11 cellular contexts compared by ENCODE assay signal in the genomic region with DNA sequence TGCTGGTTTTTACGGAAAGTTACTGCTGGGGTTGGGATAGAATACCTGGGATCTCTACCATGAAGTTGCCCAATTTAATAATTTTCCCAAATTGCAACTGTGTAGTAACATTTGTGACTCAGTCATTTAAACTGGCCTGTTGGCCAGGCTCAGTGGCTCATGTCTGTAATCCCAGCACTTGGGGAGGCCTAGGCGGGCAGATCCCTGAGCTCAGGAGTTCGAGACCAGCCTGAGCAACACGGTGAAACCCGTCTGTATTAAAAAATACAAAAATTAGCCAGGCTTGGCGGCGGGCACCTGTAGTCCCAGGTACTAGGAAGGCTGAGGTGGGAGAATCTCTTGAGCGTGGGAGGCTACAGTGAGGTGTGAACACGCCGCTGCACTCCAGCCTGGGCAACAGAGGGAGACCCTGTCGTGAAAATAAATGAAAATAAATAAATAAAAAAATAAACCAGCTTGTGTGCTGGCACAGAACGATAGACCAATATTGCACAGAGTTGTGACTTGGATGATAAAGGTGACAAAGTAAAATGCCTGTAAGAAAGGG.
DNase-seq lines count a peak whose midpoint lies in the region; ATAC-seq and TF ChIP-seq lines count a peak whose summit lies in the region.
"Had no signal": no experiment of that assay in that cellular context is flagged by ENCODE, and none has a peak within 500 bp of the region (broad histone marks: within the 10 kb centered on the region; RNA-seq: fewer than 3 reads in every experiment).

No MANE protein-coding gene starts in this region.

- TF ChIP-seq POLR2A in spleen (IDR thresholded peaks at IDR 0.05), result no peak

- BruUV-seq in PC-9 (replicated peaks; lab: Mats Ljungman, UMichigan), result no TSS peak

- H3K79me2 ChIP-seq in PC-9 (ENCODE audit: low read depth), result no peaks in the 10 kb centered on the region

- no peaks in the 10 kb centered on the region for H3K9me3 Mint-ChIP-seq in chondrocyte (ENCODE audit: low read depth)
- H3K9me3 Mint-ChIP-seq: activated CD4-positive, alpha-beta T cell treated with anti-CD3 and anti-CD28 coated beads, Interleukin-2, amount 10 ng/mL, durations not matched to agents 24 days and 14 days had no signal

- TF ChIP-seq CTCF in chondrocyte (IDR thresholded peaks at IDR 0.05), result no peak
- TF ChIP-seq CTCF in lower lobe of right lung (IDR thresholded peaks at IDR 0.05), result no peak
- no peak for TF ChIP-seq CTCF in spleen (IDR thresholded peaks at IDR 0.05 in 8 of 11, conservative IDR thresholded peaks at IDR 0.05 in 3 of 11)
- no peak for TF ChIP-seq CTCF in PC-9 (conservative IDR thresholded peaks at IDR 0.05)

- no peak overlapping the region for H3K9ac ChIP-seq in HUES48 (ENCODE audit: low read depth, low read length)

- H3K27ac Mint-ChIP-seq in chondrocyte (ENCODE audit: unreplicated experiment), result peak overlapping the region; percentile 93
- H3K27ac Mint-ChIP-seq: activated CD4-positive, alpha-beta T cell treated with anti-CD3 and anti-CD28 coated beads, Interleukin-2, amount 10 ng/mL, durations not matched to agents 24 days and 14 days had no signal

- no peaks in the 10 kb centered on the region for H4K20me1 ChIP-seq in PC-9 (ENCODE audit: insufficient read depth)

- ATAC-seq in lower lobe of right lung (no peak), HG02588 (IDR thresholded peaks at IDR 0.05; ENCODE audit: unreplicated experiment) (no peak)

- no peaks in the 10 kb centered on the region for H3K9me3 ChIP-seq in HUES48 (ENCODE audit: control insufficient read depth, insufficient read depth, low read length)
- no peaks in the 10 kb centered on the region for H3K9me3 ChIP-seq in lower lobe of right lung
- no peaks in the 10 kb centered on the region for H3K9me3 ChIP-seq in spleen
- H3K9me3 ChIP-seq in PC-9 (ENCODE audit: insufficient read depth, low read depth), result no peaks in the 10 kb centered on the region

- H3K4me1 Mint-ChIP-seq in chondrocyte (ENCODE audit: low read depth), result peaks cover 48% of the 10 kb centered on the region

- WGBS in spleen, 5 donors, result 84 to 96% (median 93%) methylated on average over 12 of the region's 12 CpGs

- no peak overlapping the region for H3K4me3 Mint-ChIP-seq in chondrocyte (ENCODE audit: unreplicated experiment)
- H3K4me3 Mint-ChIP-seq: activated CD4-positive, alpha-beta T cell treated with anti-CD3 and anti-CD28 coated beads, Interleukin-2, amount 10 ng/mL, durations not matched to agents 24 days and 14 days had no signal

- H3K4me1 ChIP-seq in HUES48 (ENCODE audit: control insufficient read depth, insufficient read depth, low read length), result peaks cover 31% of the 10 kb centered on the region
- peaks cover 44% of the 10 kb centered on the region for H3K4me1 ChIP-seq in lower lobe of right lung
- H3K4me1 ChIP-seq in spleen, result peaks cover 21 to 48% (median 39%) of the 10 kb centered on the region in 6 donors
- H3K4me1 ChIP-seq in PC-9 (replicated peaks; ENCODE audit: insufficient read depth), result peaks cover 8% of the 10 kb centered on the region

- H3F3A ChIP-seq in PC-9 (ENCODE audit: insufficient read depth, low read depth), result peaks cover 4% of the 10 kb centered on the region; the same call in 1 of the 2 replicates

- no peaks in the 10 kb centered on the region for H3K9me2 ChIP-seq in PC-9 (ENCODE audit: insufficient read depth)

- intact Hi-C loops in lower lobe of right lung (cut with DNase I), result no loop called here
- intact Hi-C loops in spleen (cut with DNase I; ENCODE audit: low total_unique reads), result no loop called here
- intact Hi-C loops in PC-9 (cut with micrococcal nuclease; ENCODE audit: unreplicated experiment), result no loop called here

- H3K36me3 Mint-ChIP-seq in chondrocyte (ENCODE audit: low read depth), result no peaks in the 10 kb centered on the region

- H3K4me3 ChIP-seq in HUES48 (ENCODE audit: low read depth, low read length), result no peak overlapping the region
- no peak overlapping the region for H3K4me3 ChIP-seq in lower lobe of right lung
- H3K4me3 ChIP-seq in spleen, result no peak overlapping the region
- no peak overlapping the region for H3K4me3 ChIP-seq in PC-9

- H3K4me2 ChIP-seq in PC-9, result no peak overlapping the region

- no peaks in the 10 kb centered on the region for H3K27me3 Mint-ChIP-seq in chondrocyte (ENCODE audit: low read depth)
- H3K27me3 Mint-ChIP-seq: activated CD4-positive, alpha-beta T cell treated with anti-CD3 and anti-CD28 coated beads, Interleukin-2, amount 10 ng/mL, durations not matched to agents 24 days and 14 days had no signal

- peaks cover 37% of the 10 kb centered on the region for H3K27me3 ChIP-seq in HUES48 (ENCODE audit: control insufficient read depth, insufficient read depth, low read length)
- H3K27me3 ChIP-seq in lower lobe of right lung (ENCODE audit: low read depth), result no peaks in the 10 kb centered on the region
- no peaks in the 10 kb centered on the region for H3K27me3 ChIP-seq in spleen (replicated peaks in 1 of 7)
- H3K27me3 ChIP-seq in PC-9 (ENCODE audit: insufficient read depth, low read depth), result no peaks in the 10 kb centered on the region

- POLR2A ChIA-PET in PC-9 (lab: Charles Lee; ENCODE audit: unreplicated experiment), result no interaction called here

- CTCF ChIA-PET in PC-9 (lab: Charles Lee), result no interaction called here

- H3K36me3 ChIP-seq in HUES48 (ENCODE audit: control insufficient read depth, insufficient read depth, low read length), result no peaks in the 10 kb centered on the region
- H3K36me3 ChIP-seq in lower lobe of right lung, result no peaks in the 10 kb centered on the region
- H3K36me3 ChIP-seq in spleen, result no peaks in the 10 kb centered on the region
- H3K36me3 ChIP-seq in PC-9 (ENCODE audit: low read depth), result no peaks in the 10 kb centered on the region

- no peak overlapping the region for H2AFZ ChIP-seq in PC-9

- no peak for DNase-seq in chondrocyte (ENCODE audit: low spot score)
- DNase-seq in lower lobe of right lung, result no peak
- DNase-seq in spleen, result no peak
- no peak for DNase-seq in PC-9
- DNase-seq in NCI-H2171 treated with DMSO at 0.1 percent for 48 hours (lab: John Stamatoyannopoulos, UW), result no peak
- DNase-seq in cerebellum (ENCODE audit: low spot score), result no peak
- DNase-seq: activated CD4-positive, alpha-beta T cell treated with anti-CD3 and anti-CD28 coated beads, Interleukin-2, amount 10 ng/mL, durations not matched to agents 24 days and 14 days; activated effector memory CD4-positive, alpha-beta T cell treated with Interleukin-2 at 50 U/mL for 16 hours; SW 1271 had no signal

- H3K27ac ChIP-seq in HUES48 (ENCODE audit: low read depth, low read length), result peak overlapping the region; percentile 32
- peak overlapping the region; percentile 28 for H3K27ac ChIP-seq in lower lobe of right lung
- peak overlapping the region in 5 of 8 donors; percentile 13 to 27 (median 21) for H3K27ac ChIP-seq in spleen
- no peak overlapping the region for H3K27ac ChIP-seq in PC-9
